ENCODE assay signal across 1 cellular context in the genomic region with DNA sequence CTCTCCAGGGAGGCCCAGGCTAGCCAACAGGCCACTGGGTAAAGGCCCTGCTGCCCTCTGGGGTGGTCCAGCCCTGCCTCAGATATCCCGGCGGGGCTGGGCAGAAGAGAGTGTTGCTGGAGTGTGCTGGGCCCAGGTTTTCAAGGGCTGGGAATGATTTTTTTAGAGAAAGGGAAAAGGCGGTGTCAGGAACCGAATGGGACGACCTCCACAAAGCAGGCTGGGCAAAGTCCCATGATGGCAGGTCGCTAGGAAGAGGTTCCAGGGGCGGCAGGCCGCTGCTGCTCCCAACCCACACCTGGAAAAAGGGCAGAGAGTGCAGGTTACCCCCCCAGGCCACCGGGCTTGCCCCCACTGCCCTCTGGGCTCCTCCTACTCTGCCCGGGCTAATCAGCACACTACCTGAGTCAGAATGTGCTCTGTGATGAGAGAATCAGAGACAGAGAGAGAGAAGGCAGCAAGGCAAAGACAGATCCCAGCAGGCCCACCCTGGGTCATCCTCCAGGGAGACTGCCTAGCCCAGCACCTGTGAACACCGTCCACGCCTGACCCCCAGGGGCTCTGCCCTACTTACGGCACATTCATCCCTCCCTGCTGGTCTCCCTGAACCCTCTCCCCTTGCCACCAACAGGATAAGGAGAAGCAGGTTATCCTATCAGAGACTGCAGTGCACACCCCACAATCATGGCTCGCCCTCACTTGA.
TF ChIP-seq lines count a peak whose summit lies in the region.

No MANE protein-coding gene starts in this region.

TF ChIP-seq in GM12878, 131 proteins besides CTCF, POLR2A, EP300 and RAD21:
- TF ChIP-seq FOS (IDR thresholded peaks at IDR 0.05; ENCODE audit: borderline replicate concordance, extremely low read depth, insufficient read length) (no peak), RBBP5 (conservative IDR thresholded peaks at IDR 0.05) (no peak), ZBED1 (IDR thresholded peaks at IDR 0.05; ENCODE audit: borderline replicate concordance) (no peak), LARP7 (IDR thresholded peaks at IDR 0.05) (no peak), SREBF2 (IDR thresholded peaks at IDR 0.05; ENCODE audit: low read length) (no peak), NFIC (IDR thresholded peaks at IDR 0.05; ENCODE audit: low read depth, low read length) (no peak), POLR2AphosphoS5 (IDR thresholded peaks at IDR 0.05; ENCODE audit: low read length) (no peak), SIN3A (IDR thresholded peaks at IDR 0.05; ENCODE audit: low read depth, low read length) (no peak), MEF2A (IDR thresholded peaks at IDR 0.05; ENCODE audit: insufficient read depth, low read depth, low read length) (no peak), BRCA1 (IDR thresholded peaks at IDR 0.05; ENCODE audit: low read depth, low read length) (no peak), GABPA (IDR thresholded peaks at IDR 0.05; ENCODE audit: low read depth) (no peak), SPI1 (IDR thresholded peaks at IDR 0.05; ENCODE audit: borderline replicate concordance, insufficient read depth, low read depth, low read length) (no peak), CBFB (IDR thresholded peaks at IDR 0.05; ENCODE audit: low read depth) (no peak), IKZF1 (conservative IDR thresholded peaks at IDR 0.05) (no peak), SMAD5 (IDR thresholded peaks at IDR 0.05; ENCODE audit: low read depth) (no peak)
- TF ChIP-seq, protein P1, sequence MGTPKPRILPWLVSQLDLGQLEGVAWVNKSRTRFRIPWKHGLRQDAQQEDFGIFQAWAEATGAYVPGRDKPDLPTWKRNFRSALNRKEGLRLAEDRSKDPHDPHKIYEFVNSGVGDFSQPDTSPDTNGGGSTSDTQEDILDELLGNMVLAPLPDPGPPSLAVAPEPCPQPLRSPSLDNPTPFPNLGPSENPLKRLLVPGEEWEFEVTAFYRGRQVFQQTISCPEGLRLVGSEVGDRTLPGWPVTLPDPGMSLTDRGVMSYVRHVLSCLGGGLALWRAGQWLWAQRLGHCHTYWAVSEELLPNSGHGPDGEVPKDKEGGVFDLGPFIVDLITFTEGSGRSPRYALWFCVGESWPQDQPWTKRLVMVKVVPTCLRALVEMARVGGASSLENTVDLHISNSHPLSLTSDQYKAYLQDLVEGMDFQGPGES (IDR thresholded peaks at IDR 0.05): no peak
- TF ChIP-seq, protein P2, sequence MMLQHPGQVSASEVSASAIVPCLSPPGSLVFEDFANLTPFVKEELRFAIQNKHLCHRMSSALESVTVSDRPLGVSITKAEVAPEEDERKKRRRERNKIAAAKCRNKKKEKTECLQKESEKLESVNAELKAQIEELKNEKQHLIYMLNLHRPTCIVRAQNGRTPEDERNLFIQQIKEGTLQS (IDR thresholded peaks at IDR 0.05; ENCODE audit: borderline replicate concordance, extremely low read depth, low read depth, low read length): no peak
- TF ChIP-seq, protein P3, sequence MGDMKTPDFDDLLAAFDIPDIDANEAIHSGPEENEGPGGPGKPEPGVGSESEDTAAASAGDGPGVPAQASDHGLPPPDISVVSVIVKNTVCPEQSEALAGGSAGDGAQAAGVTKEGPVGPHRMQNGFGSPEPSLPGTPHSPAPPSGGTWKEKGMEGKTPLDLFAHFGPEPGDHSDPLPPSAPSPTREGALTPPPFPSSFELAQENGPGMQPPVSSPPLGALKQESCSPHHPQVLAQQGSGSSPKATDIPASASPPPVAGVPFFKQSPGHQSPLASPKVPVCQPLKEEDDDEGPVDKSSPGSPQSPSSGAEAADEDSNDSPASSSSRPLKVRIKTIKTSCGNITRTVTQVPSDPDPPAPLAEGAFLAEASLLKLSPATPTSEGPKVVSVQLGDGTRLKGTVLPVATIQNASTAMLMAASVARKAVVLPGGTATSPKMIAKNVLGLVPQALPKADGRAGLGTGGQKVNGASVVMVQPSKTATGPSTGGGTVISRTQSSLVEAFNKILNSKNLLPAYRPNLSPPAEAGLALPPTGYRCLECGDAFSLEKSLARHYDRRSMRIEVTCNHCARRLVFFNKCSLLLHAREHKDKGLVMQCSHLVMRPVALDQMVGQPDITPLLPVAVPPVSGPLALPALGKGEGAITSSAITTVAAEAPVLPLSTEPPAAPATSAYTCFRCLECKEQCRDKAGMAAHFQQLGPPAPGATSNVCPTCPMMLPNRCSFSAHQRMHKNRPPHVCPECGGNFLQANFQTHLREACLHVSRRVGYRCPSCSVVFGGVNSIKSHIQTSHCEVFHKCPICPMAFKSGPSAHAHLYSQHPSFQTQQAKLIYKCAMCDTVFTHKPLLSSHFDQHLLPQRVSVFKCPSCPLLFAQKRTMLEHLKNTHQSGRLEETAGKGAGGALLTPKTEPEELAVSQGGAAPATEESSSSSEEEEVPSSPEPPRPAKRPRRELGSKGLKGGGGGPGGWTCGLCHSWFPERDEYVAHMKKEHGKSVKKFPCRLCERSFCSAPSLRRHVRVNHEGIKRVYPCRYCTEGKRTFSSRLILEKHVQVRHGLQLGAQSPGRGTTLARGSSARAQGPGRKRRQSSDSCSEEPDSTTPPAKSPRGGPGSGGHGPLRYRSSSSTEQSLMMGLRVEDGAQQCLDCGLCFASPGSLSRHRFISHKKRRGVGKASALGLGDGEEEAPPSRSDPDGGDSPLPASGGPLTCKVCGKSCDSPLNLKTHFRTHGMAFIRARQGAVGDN (IDR thresholded peaks at IDR 0.05): no peak
- TF ChIP-seq, protein P4, sequence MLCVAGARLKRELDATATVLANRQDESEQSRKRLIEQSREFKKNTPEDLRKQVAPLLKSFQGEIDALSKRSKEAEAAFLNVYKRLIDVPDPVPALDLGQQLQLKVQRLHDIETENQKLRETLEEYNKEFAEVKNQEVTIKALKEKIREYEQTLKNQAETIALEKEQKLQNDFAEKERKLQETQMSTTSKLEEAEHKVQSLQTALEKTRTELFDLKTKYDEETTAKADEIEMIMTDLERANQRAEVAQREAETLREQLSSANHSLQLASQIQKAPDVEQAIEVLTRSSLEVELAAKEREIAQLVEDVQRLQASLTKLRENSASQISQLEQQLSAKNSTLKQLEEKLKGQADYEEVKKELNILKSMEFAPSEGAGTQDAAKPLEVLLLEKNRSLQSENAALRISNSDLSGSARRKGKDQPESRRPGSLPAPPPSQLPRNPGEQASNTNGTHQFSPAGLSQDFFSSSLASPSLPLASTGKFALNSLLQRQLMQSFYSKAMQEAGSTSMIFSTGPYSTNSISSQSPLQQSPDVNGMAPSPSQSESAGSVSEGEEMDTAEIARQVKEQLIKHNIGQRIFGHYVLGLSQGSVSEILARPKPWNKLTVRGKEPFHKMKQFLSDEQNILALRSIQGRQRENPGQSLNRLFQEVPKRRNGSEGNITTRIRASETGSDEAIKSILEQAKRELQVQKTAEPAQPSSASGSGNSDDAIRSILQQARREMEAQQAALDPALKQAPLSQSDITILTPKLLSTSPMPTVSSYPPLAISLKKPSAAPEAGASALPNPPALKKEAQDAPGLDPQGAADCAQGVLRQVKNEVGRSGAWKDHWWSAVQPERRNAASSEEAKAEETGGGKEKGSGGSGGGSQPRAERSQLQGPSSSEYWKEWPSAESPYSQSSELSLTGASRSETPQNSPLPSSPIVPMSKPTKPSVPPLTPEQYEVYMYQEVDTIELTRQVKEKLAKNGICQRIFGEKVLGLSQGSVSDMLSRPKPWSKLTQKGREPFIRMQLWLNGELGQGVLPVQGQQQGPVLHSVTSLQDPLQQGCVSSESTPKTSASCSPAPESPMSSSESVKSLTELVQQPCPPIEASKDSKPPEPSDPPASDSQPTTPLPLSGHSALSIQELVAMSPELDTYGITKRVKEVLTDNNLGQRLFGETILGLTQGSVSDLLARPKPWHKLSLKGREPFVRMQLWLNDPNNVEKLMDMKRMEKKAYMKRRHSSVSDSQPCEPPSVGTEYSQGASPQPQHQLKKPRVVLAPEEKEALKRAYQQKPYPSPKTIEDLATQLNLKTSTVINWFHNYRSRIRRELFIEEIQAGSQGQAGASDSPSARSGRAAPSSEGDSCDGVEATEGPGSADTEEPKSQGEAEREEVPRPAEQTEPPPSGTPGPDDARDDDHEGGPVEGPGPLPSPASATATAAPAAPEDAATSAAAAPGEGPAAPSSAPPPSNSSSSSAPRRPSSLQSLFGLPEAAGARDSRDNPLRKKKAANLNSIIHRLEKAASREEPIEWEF (IDR thresholded peaks at IDR 0.05; ENCODE audit: insufficient replicate concordance, low read depth, low read length): no peak
- TF ChIP-seq, protein P5, sequence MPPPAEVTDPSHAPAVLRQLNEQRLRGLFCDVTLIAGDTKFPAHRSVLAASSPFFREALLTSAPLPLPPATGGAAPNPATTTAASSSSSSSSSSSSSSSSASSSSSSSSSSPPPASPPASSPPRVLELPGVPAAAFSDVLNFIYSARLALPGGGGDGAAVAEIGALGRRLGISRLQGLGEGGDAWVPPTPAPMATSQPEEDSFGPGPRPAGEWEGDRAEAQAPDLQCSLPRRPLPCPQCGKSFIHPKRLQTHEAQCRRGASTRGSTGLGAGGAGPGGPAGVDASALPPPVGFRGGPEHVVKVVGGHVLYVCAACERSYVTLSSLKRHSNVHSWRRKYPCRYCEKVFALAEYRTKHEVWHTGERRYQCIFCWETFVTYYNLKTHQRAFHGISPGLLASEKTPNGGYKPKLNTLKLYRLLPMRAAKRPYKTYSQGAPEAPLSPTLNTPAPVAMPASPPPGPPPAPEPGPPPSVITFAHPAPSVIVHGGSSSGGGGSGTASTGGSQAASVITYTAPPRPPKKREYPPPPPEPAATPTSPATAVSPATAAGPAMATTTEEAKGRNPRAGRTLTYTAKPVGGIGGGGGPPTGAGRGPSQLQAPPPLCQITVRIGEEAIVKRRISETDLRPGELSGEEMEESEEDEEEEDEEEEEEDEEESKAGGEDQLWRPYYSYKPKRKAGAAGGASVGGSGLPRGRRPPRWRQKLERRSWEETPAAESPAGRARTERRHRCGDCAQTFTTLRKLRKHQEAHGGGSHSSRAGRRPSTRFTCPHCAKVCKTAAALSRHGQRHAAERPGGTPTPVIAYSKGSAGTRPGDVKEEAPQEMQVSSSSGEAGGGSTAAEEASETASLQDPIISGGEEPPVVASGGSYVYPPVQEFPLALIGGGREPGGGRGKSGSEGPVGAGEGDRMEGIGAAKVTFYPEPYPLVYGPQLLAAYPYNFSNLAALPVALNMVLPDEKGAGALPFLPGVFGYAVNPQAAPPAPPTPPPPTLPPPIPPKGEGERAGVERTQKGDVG (CRISPR knock-in tag; IDR thresholded peaks at IDR 0.05): no peak
